In the genomic region with DNA sequence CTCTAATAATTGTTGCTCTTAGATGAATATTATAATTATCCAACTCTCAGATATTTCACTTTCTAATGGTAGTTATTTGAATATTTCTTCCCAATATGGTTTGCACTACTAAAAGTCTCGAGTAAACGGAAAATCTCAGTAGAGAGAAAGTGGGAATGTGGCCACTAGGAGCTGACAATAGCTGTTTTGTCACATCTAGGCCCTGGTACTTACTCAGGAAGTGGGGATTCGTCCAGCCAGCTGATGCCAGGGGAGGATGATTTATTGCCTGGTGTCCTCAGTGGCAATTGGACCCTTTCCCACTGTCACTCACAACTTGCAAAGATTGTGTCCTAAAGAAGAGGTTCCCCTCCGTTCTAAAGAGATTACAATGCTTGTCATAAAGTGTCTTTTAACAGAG, we compare ENCODE assay signal across 1 cellular context.
TF ChIP-seq lines count a peak whose summit lies in the region.

No MANE protein-coding gene starts in this region.

TF ChIP-seq in WTC11, 78 proteins besides CTCF, POLR2A, EP300 and RAD21 (continued from another document):
- TF ChIP-seq AFF4 (CRISPR knock-in tag; IDR thresholded peaks at IDR 0.05; ENCODE audit: borderline replicate concordance): no peak
- TF ChIP-seq ZNF416 (CRISPR knock-in tag; IDR thresholded peaks at IDR 0.05): no peak
- no peak for TF ChIP-seq ZSCAN18 (CRISPR knock-in tag; IDR thresholded peaks at IDR 0.05)
- TF ChIP-seq TP53 (CRISPR knock-in tag; IDR thresholded peaks at IDR 0.05): no peak
TF ChIP-seq in WTC11: peak in this region for 0.
